1 cellular context compared by ENCODE assay signal in the genomic region with DNA sequence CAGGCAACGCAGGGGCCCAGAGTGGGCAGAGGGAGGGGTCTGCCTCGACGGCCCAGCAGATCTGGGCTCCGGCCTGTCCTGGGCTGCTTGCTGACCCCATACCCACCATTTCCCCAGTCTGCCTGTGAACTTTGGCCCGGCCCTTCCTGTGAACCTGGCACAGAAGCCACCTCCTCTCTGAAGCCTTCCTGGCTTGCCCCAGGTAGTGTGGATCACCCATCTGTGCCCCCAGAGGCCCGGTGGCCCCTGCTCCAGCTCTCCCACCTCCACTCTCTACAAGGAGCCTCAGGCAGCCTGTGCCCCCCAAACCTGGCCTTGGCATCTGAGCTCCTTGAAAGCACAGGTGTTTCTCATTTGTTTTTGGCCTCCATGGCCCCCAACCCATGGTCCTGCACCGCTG.
TF ChIP-seq lines count a peak whose summit lies in the region.

No MANE protein-coding gene starts in this region.

TF ChIP-seq in K562, 482 proteins besides CTCF, POLR2A, EP300 and RAD21:
- TF ChIP-seq POLR2H (tag; IDR thresholded peaks at IDR 0.05; ENCODE audit: low read depth) (no peak), ZFP36 (IDR thresholded peaks at IDR 0.05; ENCODE audit: low read depth, low read length, partially characterized antibody) (peak; percentile 91)
TF ChIP-seq in K562: peak in this region for 1.
